Comparison of ENCODE assay signal across 12 cellular contexts in genomic region chr5:135269828-135270545, GRCh38.
DNase-seq lines count a peak whose midpoint lies in the region; FAIRE-seq and TF ChIP-seq lines count a peak whose summit lies in the region.
"Had no signal": no experiment of that assay in that cellular context is flagged by ENCODE, and none has a peak within 500 bp of the region (broad histone marks: within the 10 kb centered on the region; RNA-seq: fewer than 3 reads in every experiment).

No MANE protein-coding gene starts in this region.

- intact Hi-C loops in activated T-helper 1 cell treated with anti-CD3 and anti-CD28 coated beads, Interleukin-12 subunit alpha, Interleukin-12 subunit beta, Interleukin-2, Interleukin-4 antibody, amounts not matched to agents 30 ng/mL and 10 ng/mL and 1 ng/mL, durations not matched to agents 14 hours and 24 hours and 36 hours (cut with micrococcal nuclease), result no loop called here

- 10% methylated on average over 12 of the region's 12 CpGs for WGBS in smooth muscle cell (ENCODE audit: low lambda C conversion rate)

- H3K9me3 ChIP-seq in astrocyte (ENCODE audit: insufficient read depth, low read depth, low read length) (no peaks in the 10 kb centered on the region), smooth muscle cell (replicated peaks; ENCODE audit: low read depth) (no peaks in the 10 kb centered on the region)

- peaks cover 14% of the 10 kb centered on the region for H3K4me1 Mint-ChIP-seq in astrocyte (ENCODE audit: low read depth, unreplicated experiment)
- H3K4me1 Mint-ChIP-seq in activated T-helper 1 cell treated with anti-CD3 and anti-CD28 coated beads, Interleukin-12 subunit alpha, Interleukin-12 subunit beta, Interleukin-2, Interleukin-4 antibody, amounts not matched to agents 30 ng/mL and 10 ng/mL and 1 ng/mL, durations not matched to agents 14 hours and 24 hours and 36 hours (ENCODE audit: low read depth), result no peaks in the 10 kb centered on the region
- H3K4me1 Mint-ChIP-seq: central memory CD8-positive, alpha-beta T cell had no signal

- H2AFZ ChIP-seq in astrocyte (ENCODE audit: low read depth, low read length) (peak overlapping the region; percentile 81), smooth muscle cell (ENCODE audit: low read depth) (peak overlapping the region; percentile 33)
- H2AFZ ChIP-seq: PC-9 had no signal

- no peaks in the 10 kb centered on the region for H3K36me3 ChIP-seq in astrocyte (ENCODE audit: insufficient read depth, low read length)
- no peaks in the 10 kb centered on the region for H3K36me3 ChIP-seq in smooth muscle cell (ENCODE audit: low read depth)

- peaks cover 10% of the 10 kb centered on the region for H3F3A ChIP-seq in smooth muscle cell (ENCODE audit: low read depth)

- peaks cover 26% of the 10 kb centered on the region for H3K4me1 ChIP-seq in astrocyte (ENCODE audit: insufficient read depth, low read length)
- peaks cover 24% of the 10 kb centered on the region for H3K4me1 ChIP-seq in smooth muscle cell (ENCODE audit: low read depth)

- peaks cover 3% of the 10 kb centered on the region for H3K9me3 Mint-ChIP-seq in astrocyte (ENCODE audit: unreplicated experiment)
- no peaks in the 10 kb centered on the region for H3K9me3 Mint-ChIP-seq in activated T-helper 1 cell treated with anti-CD3 and anti-CD28 coated beads, Interleukin-12 subunit alpha, Interleukin-12 subunit beta, Interleukin-2, Interleukin-4 antibody, amounts not matched to agents 30 ng/mL and 10 ng/mL and 1 ng/mL, durations not matched to agents 14 hours and 24 hours and 36 hours
- H3K9me3 Mint-ChIP-seq: central memory CD8-positive, alpha-beta T cell; stimulated activated naive B cell treated with anti-CD40 and anti-IgM and Interleukin-4, amounts not matched to agents 10 μg/mL and 1 μg/mL and 100 μg/mL, for 72 hours had no signal

- FAIRE-seq in astrocyte (lab: Jason Lieb, UNC), result peak; percentile 41

- H4K20me1 ChIP-seq in astrocyte (ENCODE audit: insufficient read depth, low read length) (no peaks in the 10 kb centered on the region), smooth muscle cell (ENCODE audit: low read depth) (no peaks in the 10 kb centered on the region)

- H3K27ac ChIP-seq in astrocyte (ENCODE audit: low read depth, low read length), result peak overlapping the region; percentile 91
- H3K27ac ChIP-seq in smooth muscle cell (ENCODE audit: low read depth), result peak overlapping the region; percentile 94
- H3K27ac ChIP-seq: PC-9 had no signal

- no peak for TF ChIP-seq CTCF in astrocyte (IDR thresholded peaks at IDR 0.05; ENCODE audit: insufficient read depth, low read depth, low read length)
- TF ChIP-seq CTCF in smooth muscle cell (IDR thresholded peaks at IDR 0.05; ENCODE audit: borderline replicate concordance, insufficient read depth, poor library complexity, severe bottlenecking), result no peak

- H3K36me3 Mint-ChIP-seq in astrocyte (ENCODE audit: low read depth, unreplicated experiment), result no peaks in the 10 kb centered on the region
- no peaks in the 10 kb centered on the region for H3K36me3 Mint-ChIP-seq in activated T-helper 1 cell treated with anti-CD3 and anti-CD28 coated beads, Interleukin-12 subunit alpha, Interleukin-12 subunit beta, Interleukin-2, Interleukin-4 antibody, amounts not matched to agents 30 ng/mL and 10 ng/mL and 1 ng/mL, durations not matched to agents 14 hours and 24 hours and 36 hours (ENCODE audit: low read depth)
- H3K36me3 Mint-ChIP-seq: stimulated activated naive B cell treated with anti-CD40 and anti-IgM and Interleukin-4, amounts not matched to agents 10 μg/mL and 1 μg/mL and 100 μg/mL, for 72 hours had no signal

- DNase-seq in HCEC 1CT, result peak; percentile 89
- DNase-seq in astrocyte (ENCODE audit: low read depth), result peak; percentile 71
- DNase-seq in hepatic stellate cell (ENCODE audit: low spot score), result peak; percentile 76
- DNase-seq in smooth muscle cell (lab: John Stamatoyannopoulos, UW; ENCODE audit: unreplicated experiment), result no peak
- no peak for DNase-seq in stimulated activated naive CD4-positive, alpha-beta T cell treated with Interleukin-2 at 50 U/mL for 16 hours (lab: John Stamatoyannopoulos, UW)
- DNase-seq in activated T-cell treated with anti-CD3 and anti-CD28 coated beads, Interleukin-2, amount 50 U/mL, for 1 hour, result no peak
- DNase-seq in activated T-helper 1 cell treated with anti-CD3 and anti-CD28 coated beads, Interleukin-12 subunit alpha, Interleukin-12 subunit beta, Interleukin-2, Interleukin-4 antibody, amounts not matched to agents 30 ng/mL and 10 ng/mL and 1 ng/mL, durations not matched to agents 14 hours and 24 hours and 36 hours (ENCODE audit: low spot score), result no peak
- no peak for DNase-seq in NOMO-1 treated with DMSO at 0.1 percent for 48 hours (lab: John Stamatoyannopoulos, UW; ENCODE audit: unreplicated experiment)
- DNase-seq: NCI-H2107; PC-9; stimulated activated naive B cell treated with anti-CD40 and anti-IgM and Interleukin-4, amounts not matched to agents 10 μg/mL and 1 μg/mL and 100 μg/mL, for 72 hours had no signal

- peak overlapping the region; percentile 81 for H3K4me2 ChIP-seq in astrocyte (ENCODE audit: low read length)
- H3K4me2 ChIP-seq in smooth muscle cell, result peak overlapping the region; percentile 73
- H3K4me2 ChIP-seq: PC-9 had no signal

- no peaks in the 10 kb centered on the region for H3K27me3 ChIP-seq in astrocyte (ENCODE audit: insufficient read depth, low read length)
- H3K27me3 ChIP-seq in smooth muscle cell (ENCODE audit: low read depth), result no peaks in the 10 kb centered on the region

- H3K27ac Mint-ChIP-seq in astrocyte (ENCODE audit: unreplicated experiment), result peak overlapping the region; percentile 95
- H3K27ac Mint-ChIP-seq in activated T-helper 1 cell treated with anti-CD3 and anti-CD28 coated beads, Interleukin-12 subunit alpha, Interleukin-12 subunit beta, Interleukin-2, Interleukin-4 antibody, amounts not matched to agents 30 ng/mL and 10 ng/mL and 1 ng/mL, durations not matched to agents 14 hours and 24 hours and 36 hours, result no peak overlapping the region
- H3K27ac Mint-ChIP-seq: stimulated activated naive B cell treated with anti-CD40 and anti-IgM and Interleukin-4, amounts not matched to agents 10 μg/mL and 1 μg/mL and 100 μg/mL, for 72 hours had no signal

- H3K4me3 Mint-ChIP-seq in astrocyte (ENCODE audit: unreplicated experiment), result no peak overlapping the region
- no peak overlapping the region for H3K4me3 Mint-ChIP-seq in activated T-helper 1 cell treated with anti-CD3 and anti-CD28 coated beads, Interleukin-12 subunit alpha, Interleukin-12 subunit beta, Interleukin-2, Interleukin-4 antibody, amounts not matched to agents 30 ng/mL and 10 ng/mL and 1 ng/mL, durations not matched to agents 14 hours and 24 hours and 36 hours
- H3K4me3 Mint-ChIP-seq: central memory CD8-positive, alpha-beta T cell; stimulated activated naive B cell treated with anti-CD40 and anti-IgM and Interleukin-4, amounts not matched to agents 10 μg/mL and 1 μg/mL and 100 μg/mL, for 72 hours had no signal

- H3K9ac ChIP-seq in astrocyte (ENCODE audit: low read length) (peak overlapping the region; percentile 79), smooth muscle cell (ENCODE audit: low read depth) (peak overlapping the region; percentile 80)

- peaks cover 10% of the 10 kb centered on the region for H3K27me3 Mint-ChIP-seq in astrocyte (ENCODE audit: low read depth, unreplicated experiment)
- H3K27me3 Mint-ChIP-seq in activated T-helper 1 cell treated with anti-CD3 and anti-CD28 coated beads, Interleukin-12 subunit alpha, Interleukin-12 subunit beta, Interleukin-2, Interleukin-4 antibody, amounts not matched to agents 30 ng/mL and 10 ng/mL and 1 ng/mL, durations not matched to agents 14 hours and 24 hours and 36 hours (ENCODE audit: insufficient read depth), result peaks cover 2% of the 10 kb centered on the region

- H3K79me2 ChIP-seq in astrocyte (ENCODE audit: insufficient read depth, low read length), result no peaks in the 10 kb centered on the region
- no peaks in the 10 kb centered on the region for H3K79me2 ChIP-seq in smooth muscle cell (ENCODE audit: low read depth)

- H3K4me3 ChIP-seq in astrocyte (ENCODE audit: insufficient read depth, low read depth, low read length) (no peak overlapping the region), smooth muscle cell (no peak overlapping the region)
- H3K4me3 ChIP-seq: PC-9 had no signal

Comparison
In these comparisons a context has a peak if more than half of its experiments do, and no peak if none do; other contexts are left out.
1. DNase-seq: peak in HCEC 1CT (single experiment), astrocyte (single experiment) and hepatic stellate cell (single experiment); none in smooth muscle cell (single experiment), stimulated activated naive CD4-positive, alpha-beta T cell treated with Interleukin-2 at 50 U/mL for 16 hours (single experiment), activated T-cell treated with anti-CD3 and anti-CD28 coated beads, Interleukin-2, amount 50 U/mL, for 1 hour (single experiment), activated T-helper 1 cell treated with anti-CD3 and anti-CD28 coated beads, Interleukin-12 subunit alpha, Interleukin-12 subunit beta, Interleukin-2, Interleukin-4 antibody, amounts not matched to agents 30 ng/mL and 10 ng/mL and 1 ng/mL, durations not matched to agents 14 hours and 24 hours and 36 hours (single experiment) and NOMO-1 treated with DMSO at 0.1 percent for 48 hours (single experiment).